17 cellular contexts compared by ENCODE assay signal in the genomic region with DNA sequence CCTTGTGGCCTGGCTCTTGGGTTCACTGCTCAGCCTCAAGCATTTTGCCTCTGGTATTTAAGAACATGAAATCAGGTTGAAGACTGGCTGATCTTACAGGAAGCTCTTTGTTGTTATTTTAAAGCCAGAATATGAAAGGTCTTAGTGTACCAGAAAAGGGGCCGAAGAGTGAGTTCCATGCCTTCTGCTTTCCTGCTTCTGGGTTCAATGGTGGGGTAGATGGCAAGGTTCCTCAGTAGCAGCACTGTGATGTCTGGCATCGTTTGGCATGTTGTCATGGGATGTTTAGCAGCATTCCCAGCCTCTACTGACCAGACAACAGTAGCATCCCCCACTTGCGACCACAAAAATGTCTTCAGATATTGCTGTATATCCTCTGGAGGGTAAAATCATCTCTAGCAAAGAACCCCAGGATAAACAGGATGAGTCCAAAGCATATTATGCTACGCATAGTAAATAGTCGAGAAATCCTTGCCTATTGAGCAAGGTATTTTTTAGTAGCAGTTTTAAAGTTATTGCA. TPM values are rescaled to one million over a fixed set of nuclear protein-coding genes. Genes with fewer than 3 reads are reported as not detected.
A peak's percentile ranks its signal among the peaks of the same experiment; 100 is the strongest.
DNase-seq lines count a peak whose midpoint lies in the region; ATAC-seq, FAIRE-seq and TF ChIP-seq lines count a peak whose summit lies in the region.
"Had no signal": no experiment of that assay in that cellular context is flagged by ENCODE, and none has a peak within 500 bp of the region (broad histone marks: within the 10 kb centered on the region; RNA-seq: fewer than 3 reads in every experiment).

No MANE protein-coding gene starts in this region.

- ATAC-seq in T-cell (replicated peaks in 1 of 4) (no peak), HG02938 (IDR thresholded peaks at IDR 0.05; ENCODE audit: unreplicated experiment) (no peak), GM21381 (IDR thresholded peaks at IDR 0.05; ENCODE audit: unreplicated experiment) (no peak)
- ATAC-seq: gastroesophageal sphincter had no signal

- no peak for DNase-seq in activated T-cell treated with anti-CD3 and anti-CD28 coated beads, Interleukin-2, amount 50 U/mL, for 24 hours
- DNase-seq in activated T-cell treated with anti-CD3 and anti-CD28 coated beads, Interleukin-2, amount 50 U/mL, for 48 hours = no peak
- no peak for DNase-seq in T-cell
- peak; percentile 5 for DNase-seq in endothelial cell of umbilical vein (ENCODE audit: low read depth, low spot score)
- no peak for DNase-seq in smooth muscle cell (lab: John Stamatoyannopoulos, UW; ENCODE audit: unreplicated experiment)
- DNase-seq in activated effector memory CD4-positive, alpha-beta T cell treated with Interleukin-2 at 50 U/mL for 16 hours = no peak
- DNase-seq: activated CD8-positive, alpha-beta memory T cell treated with anti-CD3 and anti-CD28 coated beads, Interleukin-2, amount 50 U/mL, for 48 hours; HCEC 1CT; MV-4-11; NCI-H524 treated with DMSO at 0.1 percent for 48 hours; SW 1271 had no signal

- H3K4me1 ChIP-seq in endothelial cell of umbilical vein (ENCODE audit: control insufficient read depth, extremely low read depth, insufficient read depth, low read length) (peaks cover 45% of the 10 kb centered on the region), smooth muscle cell (ENCODE audit: low read depth) (peaks cover 15% of the 10 kb centered on the region)

- FAIRE-seq in endothelial cell of umbilical vein (lab: Jason Lieb, UNC) = no peak
- FAIRE-seq: urothelium cell line had no signal

- no peaks in the 10 kb centered on the region for H4K20me1 ChIP-seq in endothelial cell of umbilical vein (replicated peaks; ENCODE audit: control insufficient read depth, extremely low read depth, insufficient read depth, low read length)
- H4K20me1 ChIP-seq in smooth muscle cell (ENCODE audit: low read depth) = peaks cover 67% of the 10 kb centered on the region

- H3K9me3 Mint-ChIP-seq in activated T-cell treated with anti-CD3 and anti-CD28 coated beads, Interleukin-2, amount 50 U/mL, for 24 hours = no peaks in the 10 kb centered on the region
- no peaks in the 10 kb centered on the region for H3K9me3 Mint-ChIP-seq in T-cell

- TF ChIP-seq CTCF in endothelial cell of umbilical vein (IDR thresholded peaks at IDR 0.05; ENCODE audit: extremely low read depth in 1 of 2, insufficient read depth in 1 of 2, low read depth in 1 of 2, low read length in 2 of 2) = no peak
- no peak for TF ChIP-seq CTCF in smooth muscle cell (IDR thresholded peaks at IDR 0.05; ENCODE audit: borderline replicate concordance, insufficient read depth, poor library complexity, severe bottlenecking)

- H3K9me3 ChIP-seq in endothelial cell of umbilical vein (replicated peaks; ENCODE audit: control insufficient read depth, insufficient read depth, low read length) (no peaks in the 10 kb centered on the region), smooth muscle cell (replicated peaks; ENCODE audit: low read depth) (no peaks in the 10 kb centered on the region)
- H3K9me3 ChIP-seq: gastroesophageal sphincter had no signal

- no TSS peak for BruUV-seq in endothelial cell of umbilical vein (replicated peaks; lab: Mats Ljungman, UMichigan)

- H3K27ac Mint-ChIP-seq in activated T-cell treated with anti-CD3 and anti-CD28 coated beads, Interleukin-2, amount 50 U/mL, for 24 hours = no peak overlapping the region
- peak overlapping the region in 1 of 2 donors; percentile 27 for H3K27ac Mint-ChIP-seq in T-cell

- peak overlapping the region; percentile 86 for H3K4me3 Mint-ChIP-seq in activated T-cell treated with anti-CD3 and anti-CD28 coated beads, Interleukin-2, amount 50 U/mL, for 24 hours
- H3K4me3 Mint-ChIP-seq in T-cell = peak overlapping the region; percentile 92 to 97 (median 96)

- H3K36me3 ChIP-seq in endothelial cell of umbilical vein (ENCODE audit: control insufficient read depth in 2 of 2, extremely low read depth in 1 of 2, insufficient read depth in 2 of 2, low read length in 2 of 2) (no peaks in the 10 kb centered on the region), smooth muscle cell (ENCODE audit: low read depth) (no peaks in the 10 kb centered on the region)

- H3K27me3 ChIP-seq in endothelial cell of umbilical vein (ENCODE audit: control insufficient read depth in 2 of 2, insufficient read depth in 2 of 2, low read length in 2 of 2) (no peaks in the 10 kb centered on the region), smooth muscle cell (ENCODE audit: low read depth) (no peaks in the 10 kb centered on the region)
- H3K27me3 ChIP-seq: gastroesophageal sphincter had no signal

- POLR2A ChIA-PET in T-cell (lab: Charles Lee) (no interaction called here), endothelial cell of umbilical vein (lab: Charles Lee) (no interaction called here)

- no peak overlapping the region for H3K27ac ChIP-seq in endothelial cell of umbilical vein (ENCODE audit: insufficient read depth, low read depth, low read length)
- peak overlapping the region; percentile 71 for H3K27ac ChIP-seq in smooth muscle cell (ENCODE audit: low read depth)

- H3K27me3 Mint-ChIP-seq in activated T-cell treated with anti-CD3 and anti-CD28 coated beads, Interleukin-2, amount 50 U/mL, for 24 hours = no peaks in the 10 kb centered on the region
- H3K27me3 Mint-ChIP-seq in T-cell = peaks cover 0 to 1% of the 10 kb centered on the region in 2 donors

- CTCF ChIA-PET in T-cell (lab: Charles Lee) (interaction anchor here in 1 of 2 donors (1.1 kb wide), 1 partner anchor 20 kb away, joined by 3 read pairs; no protein-coding TSS in a partner anchor), endothelial cell of umbilical vein (lab: Charles Lee) (interaction anchor here (1.1 to 3.3 kb wide), 3 partner anchors 17 to 27 kb away, joined by 3 to 21 read pairs (median 7); partner anchors contain the start of gene ACAD8)

- H2AFZ ChIP-seq in endothelial cell of umbilical vein (ENCODE audit: low read depth, low read length) (no peak overlapping the region), smooth muscle cell (ENCODE audit: low read depth) (no peak overlapping the region)

- H3K4me2 ChIP-seq in endothelial cell of umbilical vein (ENCODE audit: insufficient read depth, low read length) (peak overlapping the region; percentile 26), smooth muscle cell (peak overlapping the region; percentile 94)

- H3K9ac ChIP-seq in endothelial cell of umbilical vein (replicated peaks; ENCODE audit: extremely low read depth, insufficient read depth, low read length) = no peak overlapping the region
- peak overlapping the region; percentile 37 for H3K9ac ChIP-seq in smooth muscle cell (ENCODE audit: low read depth)

- dilution Hi-C loops in endothelial cell of umbilical vein (cut with MboI; ENCODE audit: extremely low pct_ligation_motif_present, low sequenced_read_pairs) = no loop called here

- peaks cover 44% of the 10 kb centered on the region for H3K36me3 Mint-ChIP-seq in activated T-cell treated with anti-CD3 and anti-CD28 coated beads, Interleukin-2, amount 50 U/mL, for 24 hours (ENCODE audit: low read depth)
- peaks cover 17% of the 10 kb centered on the region for H3K36me3 Mint-ChIP-seq in T-cell

- peaks cover 73% of the 10 kb centered on the region for H3K79me2 ChIP-seq in endothelial cell of umbilical vein (ENCODE audit: control insufficient read depth, insufficient read depth, low read length)
- peaks cover 69% of the 10 kb centered on the region for H3K79me2 ChIP-seq in smooth muscle cell (ENCODE audit: low read depth)

- no peak overlapping the region for H3K4me3 ChIP-seq in endothelial cell of umbilical vein (replicated peaks in 1 of 3; ENCODE audit: insufficient read depth in 1 of 3, low read depth in 1 of 3, low read length in 3 of 3)
- no peak overlapping the region for H3K4me3 ChIP-seq in smooth muscle cell

- peaks cover 74% of the 10 kb centered on the region for H3K4me1 Mint-ChIP-seq in activated T-cell treated with anti-CD3 and anti-CD28 coated beads, Interleukin-2, amount 50 U/mL, for 24 hours (ENCODE audit: low read depth)
- peaks cover 79 to 86% (median 83%) of the 10 kb centered on the region in 3 donors for H3K4me1 Mint-ChIP-seq in T-cell

- intact Hi-C loops in endothelial cell of umbilical vein (cut with micrococcal nuclease) = no loop called here

- no peak for TF ChIP-seq POLR2A in endothelial cell of umbilical vein (IDR thresholded peaks at IDR 0.05; ENCODE audit: low read depth, low read length)

- H3K9me1 ChIP-seq in endothelial cell of umbilical vein (replicated peaks; ENCODE audit: control insufficient read depth, extremely low read depth, insufficient read depth, low read length) = no peaks in the 10 kb centered on the region

- 60% methylated on average over 5 of the region's 5 CpGs for WGBS in smooth muscle cell (ENCODE audit: low lambda C conversion rate)

- H3F3A ChIP-seq in smooth muscle cell (ENCODE audit: low read depth) = no peaks in the 10 kb centered on the region

RNA-seq across cellular contexts. Expression of gene VPS26B, which starts 2.4 kb away (rescaled TPM):
- total RNA-seq in T-cell (10 to 100 TPM; 60.3 to 65.1 (median 62.7) TPM), endothelial cell of umbilical vein (41.6 and 53.1 TPM in 2 replicates), smooth muscle cell (30.7 and 32.0 TPM in 2 replicates)
- polyA plus RNA-seq in endothelial cell of umbilical vein (38.0 and 40.2 TPM in 2 replicates), smooth muscle cell (37.1 and 48.4 TPM in 2 replicates)
- 33.9 and 38.1 TPM in 2 replicates for polyA plus RNA-seq in endothelial cell of umbilical vein (2011; cell fraction: cytosol; rRNA removed)
- polyA plus RNA-seq in endothelial cell of umbilical vein (2011; cell fraction: nucleus; rRNA removed) = 108 and 115 TPM in 2 replicates
- 48.2 and 57.0 TPM in 2 replicates for polyA plus RNA-seq in endothelial cell of umbilical vein (2012)
- polyA minus RNA-seq in endothelial cell of umbilical vein = 62.9 and 72.5 TPM in 2 replicates
- polyA minus RNA-seq in endothelial cell of umbilical vein (2011; cell fraction: cytosol; rRNA and poly(A)+ RNA removed) = 18.4 TPM
- polyA minus RNA-seq in endothelial cell of umbilical vein (2011; cell fraction: nucleus; rRNA and poly(A)+ RNA removed) = 36.8 and 41.5 TPM in 2 replicates

RNA-seq across cellular contexts. Expression of gene NCAPD3, which starts 3.1 kb away (rescaled TPM):
- total RNA-seq in T-cell (10 to 100 TPM; 33.7 to 41.9 (median 36.8) TPM), endothelial cell of umbilical vein (42.6 and 43.8 TPM in 2 replicates), smooth muscle cell (11.0 and 12.9 TPM in 2 replicates)
- polyA plus RNA-seq in endothelial cell of umbilical vein (19.7 and 22.6 TPM in 2 replicates), smooth muscle cell (6.6 and 11.6 TPM in 2 replicates)
- 22.3 and 25.2 TPM in 2 replicates for polyA plus RNA-seq in endothelial cell of umbilical vein (2011; cell fraction: cytosol; rRNA removed)
- 58.9 and 69.5 TPM in 2 replicates for polyA plus RNA-seq in endothelial cell of umbilical vein (2011; cell fraction: nucleus; rRNA removed)
- 23.6 and 30.5 TPM in 2 replicates for polyA plus RNA-seq in endothelial cell of umbilical vein (2012)
- 51.1 and 54.4 TPM in 2 replicates for polyA minus RNA-seq in endothelial cell of umbilical vein
- 74.8 TPM for polyA minus RNA-seq in endothelial cell of umbilical vein (2011; cell fraction: cytosol; rRNA and poly(A)+ RNA removed)
- 42.2 and 56.5 TPM in 2 replicates for polyA minus RNA-seq in endothelial cell of umbilical vein (2011; cell fraction: nucleus; rRNA and poly(A)+ RNA removed)

RNA-seq across cellular contexts. Expression of gene THYN1, which starts 26.3 kb away (rescaled TPM):
- total RNA-seq in T-cell = 10 to 100 TPM; 37.5 to 57.6 (median 55.5) TPM
- 38.0 and 40.7 TPM in 2 replicates for total RNA-seq in endothelial cell of umbilical vein
- 29.2 and 35.7 TPM in 2 replicates for polyA plus RNA-seq in endothelial cell of umbilical vein
- 57.8 and 59.9 TPM in 2 replicates for polyA plus RNA-seq in endothelial cell of umbilical vein (2011; cell fraction: cytosol; rRNA removed)
- 46.7 and 56.1 TPM in 2 replicates for polyA plus RNA-seq in endothelial cell of umbilical vein (2011; cell fraction: nucleus; rRNA removed)
- 52.7 and 70.0 TPM in 2 replicates for polyA plus RNA-seq in endothelial cell of umbilical vein (2012)
- polyA minus RNA-seq in endothelial cell of umbilical vein = 31.6 and 35.1 TPM in 2 replicates
- 18.8 TPM for polyA minus RNA-seq in endothelial cell of umbilical vein (2011; cell fraction: cytosol; rRNA and poly(A)+ RNA removed)
- polyA minus RNA-seq in endothelial cell of umbilical vein (2011; cell fraction: nucleus; rRNA and poly(A)+ RNA removed) = 9.2 and 11.3 TPM in 2 replicates
- 49.7 and 53.1 TPM in 2 replicates for total RNA-seq in smooth muscle cell
- polyA plus RNA-seq in smooth muscle cell = 41.3 and 45.4 TPM in 2 replicates

RNA-seq across cellular contexts. Expression of gene ACAD8, which starts 26.5 kb away (rescaled TPM):
- total RNA-seq in T-cell (10 to 100 TPM; 22.1 to 40.2 (median 38.2) TPM), endothelial cell of umbilical vein (21.2 and 22.9 TPM in 2 replicates), smooth muscle cell (12.4 and 14.7 TPM in 2 replicates)
- polyA plus RNA-seq in endothelial cell of umbilical vein (24.2 and 29.0 TPM in 2 replicates), smooth muscle cell (11.5 and 11.7 TPM in 2 replicates)
- 21.4 and 22.0 TPM in 2 replicates for polyA plus RNA-seq in endothelial cell of umbilical vein (2011; cell fraction: cytosol; rRNA removed)
- 91.2 and 108 TPM in 2 replicates for polyA plus RNA-seq in endothelial cell of umbilical vein (2011; cell fraction: nucleus; rRNA removed)
- 19.2 and 20.7 TPM in 2 replicates for polyA plus RNA-seq in endothelial cell of umbilical vein (2012)
- polyA minus RNA-seq in endothelial cell of umbilical vein = 19.1 and 27.1 TPM in 2 replicates
- polyA minus RNA-seq in endothelial cell of umbilical vein (2011; cell fraction: cytosol; rRNA and poly(A)+ RNA removed) = 4.7 TPM
- 20.1 and 36.6 TPM in 2 replicates for polyA minus RNA-seq in endothelial cell of umbilical vein (2011; cell fraction: nucleus; rRNA and poly(A)+ RNA removed)

RNA-seq across cellular contexts. Expression of gene GLB1L3, which starts 49.3 kb away (rescaled TPM):
- total RNA-seq in T-cell (1 to 10 TPM; 1.3 to 2.8 (median 1.9) TPM), endothelial cell of umbilical vein (not detected in 2 replicates), smooth muscle cell (not detected in 2 replicates)
- polyA plus RNA-seq in endothelial cell of umbilical vein (not detected in 2 replicates), smooth muscle cell (not detected in 2 replicates)
- not detected in 2 replicates for polyA plus RNA-seq in endothelial cell of umbilical vein (2011; cell fraction: cytosol; rRNA removed)
- not detected in 2 replicates for polyA plus RNA-seq in endothelial cell of umbilical vein (2011; cell fraction: nucleus; rRNA removed)
- polyA plus RNA-seq in endothelial cell of umbilical vein (2012) = not detected in 2 replicates
- not detected in 2 replicates for polyA minus RNA-seq in endothelial cell of umbilical vein
- not detected for polyA minus RNA-seq in endothelial cell of umbilical vein (2011; cell fraction: cytosol; rRNA and poly(A)+ RNA removed)
- not detected in 2 replicates for polyA minus RNA-seq in endothelial cell of umbilical vein (2011; cell fraction: nucleus; rRNA and poly(A)+ RNA removed)
- total RNA-seq: pulmonary artery endothelial cell had no signal
- polyA plus RNA-seq: liver had no signal
